Comparison of ENCODE assay signal across 10 cellular contexts in the genomic region with DNA sequence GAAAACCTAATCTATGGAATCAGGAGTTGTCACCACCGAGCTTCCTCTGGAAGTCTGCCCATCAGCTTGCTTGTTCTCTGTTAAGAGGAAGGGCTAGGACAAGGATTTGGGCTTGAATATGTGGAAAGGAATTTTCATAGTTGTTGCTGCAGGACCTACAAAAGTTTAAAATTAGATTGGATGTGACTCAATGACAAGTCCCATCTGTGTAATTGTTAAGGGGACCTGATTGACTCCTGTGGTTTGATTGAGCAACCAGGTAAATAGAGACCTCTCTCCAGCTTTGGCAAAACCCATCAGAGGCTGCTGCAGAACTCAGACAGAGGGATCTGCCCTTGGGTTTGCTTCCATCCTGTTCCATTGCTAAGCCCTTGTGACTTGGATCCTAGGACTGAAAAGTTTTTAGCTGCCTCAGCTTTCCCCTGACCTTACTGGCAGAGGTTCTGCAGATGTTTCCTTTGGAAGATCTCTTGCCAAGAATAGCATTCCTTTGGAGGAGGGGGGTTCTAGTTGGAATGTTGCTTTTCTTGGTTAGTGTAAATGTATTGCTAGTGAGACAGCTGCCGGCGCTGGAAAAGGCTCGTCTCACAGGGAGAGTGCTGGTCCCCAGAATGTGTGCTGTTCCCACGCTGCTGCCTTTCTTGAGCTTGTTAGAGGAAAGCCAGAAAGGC. TPM values are rescaled to one million over a fixed set of nuclear protein-coding genes. Genes with fewer than 3 reads are reported as not detected.
A peak's percentile ranks its signal among the peaks of the same experiment; 100 is the strongest.
DNase-seq lines count a peak whose midpoint lies in the region; ATAC-seq, FAIRE-seq and TF ChIP-seq lines count a peak whose summit lies in the region.
"Had no signal": no experiment of that assay in that cellular context is flagged by ENCODE, and none has a peak within 500 bp of the region (broad histone marks: within the 10 kb centered on the region; RNA-seq: fewer than 3 reads in every experiment).

No MANE protein-coding gene starts in this region.

- no peak overlapping the region for H3K4me3 Mint-ChIP-seq in CD4-positive, alpha-beta T cell
- no peak overlapping the region for H3K4me3 Mint-ChIP-seq in activated CD8-positive, alpha-beta T cell treated with anti-CD3 and anti-CD28 coated beads, Interleukin-2, amount 10 ng/mL, durations not matched to agents 7 days and 5 days

- H3K27me3 ChIP-seq in CD4-positive, alpha-beta T cell (ENCODE audit: control insufficient read depth, insufficient read depth, low read length), result no peaks in the 10 kb centered on the region
- no peaks in the 10 kb centered on the region for H3K27me3 ChIP-seq in pancreas

- peaks cover 53% of the 10 kb centered on the region for H3K36me3 Mint-ChIP-seq in CD4-positive, alpha-beta T cell (ENCODE audit: low read depth)
- peaks cover 64% of the 10 kb centered on the region for H3K36me3 Mint-ChIP-seq in activated CD8-positive, alpha-beta T cell treated with anti-CD3 and anti-CD28 coated beads, Interleukin-2, amount 10 ng/mL, durations not matched to agents 7 days and 5 days (ENCODE audit: low read depth)

- POLR2A ChIA-PET in CD4-positive, alpha-beta T cell (lab: Charles Lee), result no interaction called here
- POLR2A ChIA-PET in activated CD8-positive, alpha-beta T cell treated with anti-CD3 and anti-CD28 coated beads, Interleukin-2, amount 10 ng/mL, durations not matched to agents 7 days and 5 days (lab: Charles Lee), result no interaction called here

- peak overlapping the region; percentile 28 for H3K27ac Mint-ChIP-seq in CD4-positive, alpha-beta T cell
- peak overlapping the region; percentile 67 for H3K27ac Mint-ChIP-seq in activated CD8-positive, alpha-beta T cell treated with anti-CD3 and anti-CD28 coated beads, Interleukin-2, amount 10 ng/mL, durations not matched to agents 7 days and 5 days

- no peak for DNase-seq in CD4-positive, alpha-beta T cell
- DNase-seq in activated CD8-positive, alpha-beta T cell treated with anti-CD3 and anti-CD28 coated beads, Interleukin-2, amount 10 ng/mL, durations not matched to agents 7 days and 5 days, result no peak
- peak; percentile 64 for DNase-seq in glomerular visceral epithelial cell (ENCODE audit: extremely low spot score)
- DNase-seq in pancreas, result peak in 1 of 6 donors; percentile 28
- no peak for DNase-seq in T-helper 2 cell
- DNase-seq in retina, result no peak
- no peak for DNase-seq in ecto neural progenitor cell (ENCODE audit: low spot score)
- no peak for DNase-seq in RCC 7860 (ENCODE audit: low spot score)
- DNase-seq: WERI-Rb-1 had no signal

- intact Hi-C loops in CD4-positive, alpha-beta T cell (cut with DNase I, micrococcal nuclease), result no loop called here
- intact Hi-C loops in pancreas (cut with DNase I), result no loop called here

- FAIRE-seq in pancreas (lab: Jason Lieb, UNC) (no peak), RCC 7860 (lab: Jason Lieb, UNC) (no peak)
- FAIRE-seq: keratinocyte had no signal

- H3K9me3 Mint-ChIP-seq in CD4-positive, alpha-beta T cell, result no peaks in the 10 kb centered on the region
- no peaks in the 10 kb centered on the region for H3K9me3 Mint-ChIP-seq in activated CD8-positive, alpha-beta T cell treated with anti-CD3 and anti-CD28 coated beads, Interleukin-2, amount 10 ng/mL, durations not matched to agents 7 days and 5 days (ENCODE audit: insufficient read depth)

- WGBS in pancreas, 2 donors, result 64 to 74% methylated on average over 5 of the region's 5 CpGs

- H3K4me1 ChIP-seq in pancreas, result no peaks in the 10 kb centered on the region

- H3K4me3 ChIP-seq in pancreas, result no peak overlapping the region

- H3K27ac ChIP-seq in CD4-positive, alpha-beta T cell (ENCODE audit: low read depth, low read length), result no peak overlapping the region
- no peak overlapping the region for H3K27ac ChIP-seq in pancreas
- H3K27ac ChIP-seq: WERI-Rb-1 had no signal

- no peaks in the 10 kb centered on the region for H3K27me3 Mint-ChIP-seq in CD4-positive, alpha-beta T cell
- H3K27me3 Mint-ChIP-seq in activated CD8-positive, alpha-beta T cell treated with anti-CD3 and anti-CD28 coated beads, Interleukin-2, amount 10 ng/mL, durations not matched to agents 7 days and 5 days (ENCODE audit: low read depth), result no peaks in the 10 kb centered on the region

- ATAC-seq in CD4-positive, alpha-beta T cell (ENCODE audit: poor library complexity), result no peak
- ATAC-seq in activated CD8-positive, alpha-beta T cell treated with anti-CD3 and anti-CD28 coated beads, Interleukin-2, amount 10 ng/mL, durations not matched to agents 7 days and 5 days, result no peak
- ATAC-seq in pancreas, result peak in 3 of 4 donors; percentile 35 to 62 (median 41)

- CTCF ChIA-PET in CD4-positive, alpha-beta T cell (lab: Charles Lee), result no interaction called here
- CTCF ChIA-PET in activated CD8-positive, alpha-beta T cell treated with anti-CD3 and anti-CD28 coated beads, Interleukin-2, amount 10 ng/mL, durations not matched to agents 7 days and 5 days (lab: Charles Lee), result no interaction called here

- no peaks in the 10 kb centered on the region for H3K9me3 ChIP-seq in CD4-positive, alpha-beta T cell (ENCODE audit: control insufficient read depth, low read length)
- no peaks in the 10 kb centered on the region for H3K9me3 ChIP-seq in pancreas

- peaks cover 5% of the 10 kb centered on the region for H3K4me1 Mint-ChIP-seq in CD4-positive, alpha-beta T cell (ENCODE audit: low read depth)
- H3K4me1 Mint-ChIP-seq in activated CD8-positive, alpha-beta T cell treated with anti-CD3 and anti-CD28 coated beads, Interleukin-2, amount 10 ng/mL, durations not matched to agents 7 days and 5 days (ENCODE audit: low read depth), result peaks cover 26% of the 10 kb centered on the region

- no peak for TF ChIP-seq CTCF in CD4-positive, alpha-beta T cell (IDR thresholded peaks at IDR 0.05)
- no peak for TF ChIP-seq CTCF in pancreas (IDR thresholded peaks at IDR 0.05)

- peaks cover 7 to 47% (median 39%) of the 10 kb centered on the region in 3 donors for H3K36me3 ChIP-seq in pancreas

RNA-seq across cellular contexts. Expression of gene SF3B3, which starts 50.0 kb away (rescaled TPM):
- 100 to 1,000 TPM; 130 to 140 TPM for total RNA-seq in CD4-positive, alpha-beta T cell
- 100 to 1,000 TPM; 399 to 420 TPM for total RNA-seq in activated CD8-positive, alpha-beta T cell treated with anti-CD3 and anti-CD28 coated beads, Interleukin-2, amount 10 ng/mL, durations not matched to agents 7 days and 5 days
- 100 to 1,000 TPM in 3 of 6 donors, 10 to 100 TPM in 3; 66.3 to 131 (median 103) TPM for total RNA-seq in pancreas
- polyA plus RNA-seq in pancreas, result 10 to 100 TPM; 43.9 to 68.3 TPM

RNA-seq across cellular contexts. Expression of gene COG4, which starts 50.2 kb away (rescaled TPM):
- 10 to 100 TPM; 15.9 to 19.3 TPM for total RNA-seq in CD4-positive, alpha-beta T cell
- total RNA-seq in activated CD8-positive, alpha-beta T cell treated with anti-CD3 and anti-CD28 coated beads, Interleukin-2, amount 10 ng/mL, durations not matched to agents 7 days and 5 days, result 10 to 100 TPM; 62.1 to 71.3 TPM
- 10 to 100 TPM; 12.3 to 36.2 (median 16.6) TPM for total RNA-seq in pancreas
- 10 to 100 TPM; 46.3 to 56.4 TPM for polyA plus RNA-seq in pancreas

Comparison
In these comparisons a context has a peak if more than half of its experiments do, and no peak if none do; other contexts are left out.
1. ATAC-seq: peak in pancreas (3 of 4); none in CD4-positive, alpha-beta T cell (single experiment) and activated CD8-positive, alpha-beta T cell treated with anti-CD3 and anti-CD28 coated beads, Interleukin-2, amount 10 ng/mL, durations not matched to agents 7 days and 5 days (single experiment).